1 cellular context compared by ENCODE assay signal in genomic region chr3:134677196-134677986, GRCh38.
TF ChIP-seq lines count a peak whose summit lies in the region.

No MANE protein-coding gene starts in this region.

TF ChIP-seq in K562, 482 proteins besides CTCF, POLR2A, EP300 and RAD21 (continued from another document):
- TF ChIP-seq, protein P1, sequence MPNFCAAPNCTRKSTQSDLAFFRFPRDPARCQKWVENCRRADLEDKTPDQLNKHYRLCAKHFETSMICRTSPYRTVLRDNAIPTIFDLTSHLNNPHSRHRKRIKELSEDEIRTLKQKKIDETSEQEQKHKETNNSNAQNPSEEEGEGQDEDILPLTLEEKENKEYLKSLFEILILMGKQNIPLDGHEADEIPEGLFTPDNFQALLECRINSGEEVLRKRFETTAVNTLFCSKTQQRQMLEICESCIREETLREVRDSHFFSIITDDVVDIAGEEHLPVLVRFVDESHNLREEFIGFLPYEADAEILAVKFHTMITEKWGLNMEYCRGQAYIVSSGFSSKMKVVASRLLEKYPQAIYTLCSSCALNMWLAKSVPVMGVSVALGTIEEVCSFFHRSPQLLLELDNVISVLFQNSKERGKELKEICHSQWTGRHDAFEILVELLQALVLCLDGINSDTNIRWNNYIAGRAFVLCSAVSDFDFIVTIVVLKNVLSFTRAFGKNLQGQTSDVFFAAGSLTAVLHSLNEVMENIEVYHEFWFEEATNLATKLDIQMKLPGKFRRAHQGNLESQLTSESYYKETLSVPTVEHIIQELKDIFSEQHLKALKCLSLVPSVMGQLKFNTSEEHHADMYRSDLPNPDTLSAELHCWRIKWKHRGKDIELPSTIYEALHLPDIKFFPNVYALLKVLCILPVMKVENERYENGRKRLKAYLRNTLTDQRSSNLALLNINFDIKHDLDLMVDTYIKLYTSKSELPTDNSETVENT (CRISPR knock-in tag; IDR thresholded peaks at IDR 0.05): no peak
- TF ChIP-seq, protein P2, sequence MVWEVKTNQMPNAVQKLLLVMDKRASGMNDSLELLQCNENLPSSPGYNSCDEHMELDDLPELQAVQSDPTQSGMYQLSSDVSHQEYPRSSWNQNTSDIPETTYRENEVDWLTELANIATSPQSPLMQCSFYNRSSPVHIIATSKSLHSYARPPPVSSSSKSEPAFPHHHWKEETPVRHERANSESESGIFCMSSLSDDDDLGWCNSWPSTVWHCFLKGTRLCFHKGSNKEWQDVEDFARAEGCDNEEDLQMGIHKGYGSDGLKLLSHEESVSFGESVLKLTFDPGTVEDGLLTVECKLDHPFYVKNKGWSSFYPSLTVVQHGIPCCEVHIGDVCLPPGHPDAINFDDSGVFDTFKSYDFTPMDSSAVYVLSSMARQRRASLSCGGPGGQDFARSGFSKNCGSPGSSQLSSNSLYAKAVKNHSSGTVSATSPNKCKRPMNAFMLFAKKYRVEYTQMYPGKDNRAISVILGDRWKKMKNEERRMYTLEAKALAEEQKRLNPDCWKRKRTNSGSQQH (CRISPR knock-in tag; IDR thresholded peaks at IDR 0.05): no peak
- TF ChIP-seq FOXK2 (conservative IDR thresholded peaks at IDR 0.05 in 1 of 2, IDR thresholded peaks at IDR 0.05 in 1 of 2; ENCODE audit: low read depth in 2 of 2) (0 out of 4 replicates have a peak, but pooled peaks of 1 of the 2 experiments have one; percentile 21), NRF1 (conservative IDR thresholded peaks at IDR 0.05 in 1 of 2, IDR thresholded peaks at IDR 0.05 in 1 of 2) (0 out of 4 replicates have a peak, but pooled peaks of 1 of the 2 experiments have one; percentile 22), ZNF75A (CRISPR knock-in tag; IDR thresholded peaks at IDR 0.05) (no peak), NR2C1 (IDR thresholded peaks at IDR 0.05) (peak; percentile 45; the same call in 1 of the 2 replicates), NR2C1 (tag; IDR thresholded peaks at IDR 0.05) (peak; percentile 53; the same call in 1 of the 2 replicates), XRCC4 (IDR thresholded peaks at IDR 0.05; ENCODE audit: extremely low read depth, insufficient read depth, insufficient read length) (no peak), HDAC2 (IDR thresholded peaks at IDR 0.05) (no peak), E2F3 (CRISPR knock-in tag; IDR thresholded peaks at IDR 0.05) (no peak), BRD4 (IDR thresholded peaks at IDR 0.05) (no peak), TCF7 (IDR thresholded peaks at IDR 0.05; ENCODE audit: borderline replicate concordance) (no peak), CCAR2 (IDR thresholded peaks at IDR 0.05; ENCODE audit: low read depth, low read length) (no peak), SMC3 (conservative IDR thresholded peaks at IDR 0.05; ENCODE audit: insufficient read depth, low read depth, low read length) (peak; percentile 55; the same call in 1 of the 2 replicates), NR4A1 (CRISPR knock-in tag; IDR thresholded peaks at IDR 0.05) (no peak), NR4A1 (tag; IDR thresholded peaks at IDR 0.05) (no peak), ZBTB49 (CRISPR knock-in tag; IDR thresholded peaks at IDR 0.05; ENCODE audit: borderline replicate concordance) (no peak), DDX20 (tag; IDR thresholded peaks at IDR 0.05; ENCODE audit: low read depth) (no peak), CREBBP (IDR thresholded peaks at IDR 0.05; ENCODE audit: low read depth, low read length) (no peak), CSDE1 (IDR thresholded peaks at IDR 0.05) (no peak), ZNF324 (CRISPR knock-in tag; IDR thresholded peaks at IDR 0.05) (no peak), ATF2 (CRISPR knock-in tag; IDR thresholded peaks at IDR 0.05) (no peak), KDM5B (IDR thresholded peaks at IDR 0.05; ENCODE audit: insufficient replicate concordance, low read depth, low read length) (no peak), NR2C2 (CRISPR knock-in tag; IDR thresholded peaks at IDR 0.05) (no peak), NR2C2 (tag; IDR thresholded peaks at IDR 0.05) (peak; percentile 41), HDGF (IDR thresholded peaks at IDR 0.05) (no peak), SRSF3 (IDR thresholded peaks at IDR 0.05; ENCODE audit: insufficient read depth, low read length) (no peak), JUND (IDR thresholded peaks at IDR 0.05; ENCODE audit: borderline replicate concordance, low read depth, low read length) (no peak), JUND (tag; IDR thresholded peaks at IDR 0.05; ENCODE audit: borderline replicate concordance, low read depth, low read length) (no peak), CTBP1 (IDR thresholded peaks at IDR 0.05; ENCODE audit: borderline replicate concordance) (no peak), ZNF551 (CRISPR knock-in tag; IDR thresholded peaks at IDR 0.05) (no peak)
- TF ChIP-seq, protein P3, sequence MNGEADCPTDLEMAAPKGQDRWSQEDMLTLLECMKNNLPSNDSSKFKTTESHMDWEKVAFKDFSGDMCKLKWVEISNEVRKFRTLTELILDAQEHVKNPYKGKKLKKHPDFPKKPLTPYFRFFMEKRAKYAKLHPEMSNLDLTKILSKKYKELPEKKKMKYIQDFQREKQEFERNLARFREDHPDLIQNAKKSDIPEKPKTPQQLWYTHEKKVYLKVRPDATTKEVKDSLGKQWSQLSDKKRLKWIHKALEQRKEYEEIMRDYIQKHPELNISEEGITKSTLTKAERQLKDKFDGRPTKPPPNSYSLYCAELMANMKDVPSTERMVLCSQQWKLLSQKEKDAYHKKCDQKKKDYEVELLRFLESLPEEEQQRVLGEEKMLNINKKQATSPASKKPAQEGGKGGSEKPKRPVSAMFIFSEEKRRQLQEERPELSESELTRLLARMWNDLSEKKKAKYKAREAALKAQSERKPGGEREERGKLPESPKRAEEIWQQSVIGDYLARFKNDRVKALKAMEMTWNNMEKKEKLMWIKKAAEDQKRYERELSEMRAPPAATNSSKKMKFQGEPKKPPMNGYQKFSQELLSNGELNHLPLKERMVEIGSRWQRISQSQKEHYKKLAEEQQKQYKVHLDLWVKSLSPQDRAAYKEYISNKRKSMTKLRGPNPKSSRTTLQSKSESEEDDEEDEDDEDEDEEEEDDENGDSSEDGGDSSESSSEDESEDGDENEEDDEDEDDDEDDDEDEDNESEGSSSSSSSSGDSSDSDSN (IDR thresholded peaks at IDR 0.05; ENCODE audit: borderline replicate concordance in 1 of 2, low read depth in 2 of 2, low read length in 2 of 2): no peak
- TF ChIP-seq, protein P4, sequence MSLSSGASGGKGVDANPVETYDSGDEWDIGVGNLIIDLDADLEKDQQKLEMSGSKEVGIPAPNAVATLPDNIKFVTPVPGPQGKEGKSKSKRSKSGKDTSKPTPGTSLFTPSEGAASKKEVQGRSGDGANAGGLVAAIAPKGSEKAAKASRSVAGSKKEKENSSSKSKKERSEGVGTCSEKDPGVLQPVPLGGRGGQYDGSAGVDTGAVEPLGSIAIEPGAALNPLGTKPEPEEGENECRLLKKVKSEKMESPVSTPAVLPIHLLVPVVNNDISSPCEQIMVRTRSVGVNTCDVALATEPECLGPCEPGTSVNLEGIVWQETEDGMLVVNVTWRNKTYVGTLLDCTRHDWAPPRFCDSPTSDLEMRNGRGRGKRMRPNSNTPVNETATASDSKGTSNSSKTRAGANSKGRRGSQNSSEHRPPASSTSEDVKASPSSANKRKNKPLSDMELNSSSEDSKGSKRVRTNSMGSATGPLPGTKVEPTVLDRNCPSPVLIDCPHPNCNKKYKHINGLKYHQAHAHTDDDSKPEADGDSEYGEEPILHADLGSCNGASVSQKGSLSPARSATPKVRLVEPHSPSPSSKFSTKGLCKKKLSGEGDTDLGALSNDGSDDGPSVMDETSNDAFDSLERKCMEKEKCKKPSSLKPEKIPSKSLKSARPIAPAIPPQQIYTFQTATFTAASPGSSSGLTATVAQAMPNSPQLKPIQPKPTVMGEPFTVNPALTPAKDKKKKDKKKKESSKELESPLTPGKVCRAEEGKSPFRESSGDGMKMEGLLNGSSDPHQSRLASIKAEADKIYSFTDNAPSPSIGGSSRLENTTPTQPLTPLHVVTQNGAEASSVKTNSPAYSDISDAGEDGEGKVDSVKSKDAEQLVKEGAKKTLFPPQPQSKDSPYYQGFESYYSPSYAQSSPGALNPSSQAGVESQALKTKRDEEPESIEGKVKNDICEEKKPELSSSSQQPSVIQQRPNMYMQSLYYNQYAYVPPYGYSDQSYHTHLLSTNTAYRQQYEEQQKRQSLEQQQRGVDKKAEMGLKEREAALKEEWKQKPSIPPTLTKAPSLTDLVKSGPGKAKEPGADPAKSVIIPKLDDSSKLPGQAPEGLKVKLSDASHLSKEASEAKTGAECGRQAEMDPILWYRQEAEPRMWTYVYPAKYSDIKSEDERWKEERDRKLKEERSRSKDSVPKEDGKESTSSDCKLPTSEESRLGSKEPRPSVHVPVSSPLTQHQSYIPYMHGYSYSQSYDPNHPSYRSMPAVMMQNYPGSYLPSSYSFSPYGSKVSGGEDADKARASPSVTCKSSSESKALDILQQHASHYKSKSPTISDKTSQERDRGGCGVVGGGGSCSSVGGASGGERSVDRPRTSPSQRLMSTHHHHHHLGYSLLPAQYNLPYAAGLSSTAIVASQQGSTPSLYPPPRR (CRISPR knock-in tag; IDR thresholded peaks at IDR 0.05; ENCODE audit: borderline replicate concordance): no peak
